Comparison of ENCODE assay signal across 8 cellular contexts in genomic region chr13:49606747-49607648, GRCh38. TPM values are rescaled to one million over a fixed set of nuclear protein-coding genes. Genes with fewer than 3 reads are reported as not detected.
DNase-seq lines count a peak whose midpoint lies in the region; ATAC-seq and TF ChIP-seq lines count a peak whose summit lies in the region.

No MANE protein-coding gene starts in this region.

- peak; percentile 94 for ATAC-seq in GM19395 (IDR thresholded peaks at IDR 0.05; ENCODE audit: unreplicated experiment)
- peak; percentile 88 for ATAC-seq in HG03521 (IDR thresholded peaks at IDR 0.05; ENCODE audit: unreplicated experiment)
- peak; percentile 100 for ATAC-seq in right lobe of liver

- peak overlapping the region; percentile 10 for H3K4me3 ChIP-seq in colonic mucosa
- peak overlapping the region; percentile 15 to 40 (median 40) for H3K4me3 ChIP-seq in right lobe of liver

- intact Hi-C loops in colonic mucosa (cut with DNase I) (loop anchor here (2.0 kb wide), 1 partner anchor 306 kb away; no protein-coding TSS in a partner anchor), right lobe of liver (cut with DNase I) (no loop called here)

- TF ChIP-seq POLR2A in right lobe of liver (IDR thresholded peaks at IDR 0.05), result no peak

- no peaks in the 10 kb centered on the region for H3K36me3 ChIP-seq in colonic mucosa
- no peaks in the 10 kb centered on the region for H3K36me3 ChIP-seq in right lobe of liver

- peak in 13 of 14 donors; percentile 2 to 75 (median 62) for DNase-seq in C1 segment of cervical spinal cord (lab: John Stamatoyannopoulos, UW)
- peak; percentile 86 for DNase-seq in NCI-H526 treated with DMSO at 0.1 percent for 48 hours (lab: John Stamatoyannopoulos, UW)
- DNase-seq in activated CD4-positive, alpha-beta T cell treated with anti-CD3 and anti-CD28 coated beads for 48 hours, result peak; percentile 87
- DNase-seq in colonic mucosa, result peak; percentile 88
- peak; percentile 84 to 88 (median 88) for DNase-seq in right lobe of liver
- peak; percentile 61 to 68 for DNase-seq in stimulated activated CD4-positive, alpha-beta T cell treated with anti-CD3 and anti-CD28 coated beads, Interleukin-2, amount 100 ng/mL, for 48 hours

- no peaks in the 10 kb centered on the region for H3K27me3 ChIP-seq in colonic mucosa
- H3K27me3 ChIP-seq in right lobe of liver, result no peaks in the 10 kb centered on the region

- H3K9ac ChIP-seq in colonic mucosa (ENCODE audit: low read depth in 2 of 2, low read length in 2 of 2), result no peak overlapping the region

- H3K4me1 ChIP-seq in colonic mucosa (no peaks in the 10 kb centered on the region), right lobe of liver (no peaks in the 10 kb centered on the region)

- H3K27ac ChIP-seq in colonic mucosa, result no peak overlapping the region
- H3K27ac ChIP-seq in right lobe of liver, result no peak overlapping the region

- 25% methylated on average over 15 of the region's 15 CpGs for WGBS in right lobe of liver (ENCODE audit: insufficient coverage, low coverage, low lambda C conversion rate, missing lambda C conversion rate)

- TF ChIP-seq CTCF in colonic mucosa (IDR thresholded peaks at IDR 0.05), result peak; percentile 66
- peak; percentile 77 to 91 (median 83) for TF ChIP-seq CTCF in right lobe of liver (IDR thresholded peaks at IDR 0.05)

- H3K9me3 ChIP-seq in colonic mucosa (no peaks in the 10 kb centered on the region), right lobe of liver (no peaks in the 10 kb centered on the region)

RNA-seq across cellular contexts. Expression of gene ARL11, which starts 21.3 kb away (rescaled TPM):
- 1 to 10 TPM in 1 of 2 donors, under 1 TPM in 1; 0.84 to 2.3 TPM for total RNA-seq in colonic mucosa
- total RNA-seq in right lobe of liver, result under 1 TPM; 0.18 to 0.53 (median 0.39) TPM

RNA-seq across cellular contexts. Expression of gene RCBTB1, which starts 21.6 kb away (rescaled TPM):
- total RNA-seq in colonic mucosa (1 to 10 TPM; 6.2 to 7.5 TPM), right lobe of liver (1 to 10 TPM; 5.8 to 9.5 (median 7.3) TPM)
